ENCODE assay signal across 9 cellular contexts in the genomic region with DNA sequence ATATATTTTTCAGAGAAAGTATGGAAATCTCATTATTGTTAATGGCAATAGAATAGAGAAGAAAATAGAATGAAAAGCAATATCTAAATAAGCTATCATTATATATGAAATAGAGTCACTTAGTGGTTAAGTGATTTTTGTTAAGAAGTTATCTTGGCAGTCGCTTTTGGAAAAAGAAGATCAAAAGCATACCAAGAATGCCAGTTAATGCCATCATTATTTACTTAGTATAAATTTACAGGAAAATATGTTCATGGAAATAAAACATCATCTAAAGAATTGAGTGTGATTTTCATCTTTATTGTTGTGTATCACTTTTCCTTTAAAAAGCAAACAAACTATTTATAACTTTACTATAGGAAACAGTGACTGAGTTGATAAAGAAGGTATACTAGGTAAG.
"Had no signal": no experiment of that assay in that cellular context is flagged by ENCODE, and none has a peak within 500 bp of the region (broad histone marks: within the 10 kb centered on the region; RNA-seq: fewer than 3 reads in every experiment).

No MANE protein-coding gene starts in this region.

- H3K9me3 ChIP-seq: HAP-1 had no signal

- H3K36me3 Mint-ChIP-seq: IgD-negative memory B cell had no signal

- H3K36me3 ChIP-seq: HAP-1 had no signal

- H3K4me1 ChIP-seq: HAP-1 had no signal

- H3K9ac ChIP-seq: GM23248 had no signal

- H3K27ac Mint-ChIP-seq: HFFc6, IgD-negative memory B cell had no signal

- FAIRE-seq: HepG2 had no signal

- H3K4me1 Mint-ChIP-seq: IgD-negative memory B cell had no signal

- H3K4me3 ChIP-seq: GM23248, HAP-1 had no signal

- ATAC-seq: HCT116, HepG2 had no signal

- DNase-seq: GM23248, GOT3, H7, HFFc6 had no signal

- H3K4me3 Mint-ChIP-seq: HFFc6, IgD-negative memory B cell had no signal

- H3K27ac ChIP-seq: GM23248, HL-60 had no signal

- H2AFZ ChIP-seq: GM23248 had no signal
